ENCODE assay signal across 23 cellular contexts in the genomic region with DNA sequence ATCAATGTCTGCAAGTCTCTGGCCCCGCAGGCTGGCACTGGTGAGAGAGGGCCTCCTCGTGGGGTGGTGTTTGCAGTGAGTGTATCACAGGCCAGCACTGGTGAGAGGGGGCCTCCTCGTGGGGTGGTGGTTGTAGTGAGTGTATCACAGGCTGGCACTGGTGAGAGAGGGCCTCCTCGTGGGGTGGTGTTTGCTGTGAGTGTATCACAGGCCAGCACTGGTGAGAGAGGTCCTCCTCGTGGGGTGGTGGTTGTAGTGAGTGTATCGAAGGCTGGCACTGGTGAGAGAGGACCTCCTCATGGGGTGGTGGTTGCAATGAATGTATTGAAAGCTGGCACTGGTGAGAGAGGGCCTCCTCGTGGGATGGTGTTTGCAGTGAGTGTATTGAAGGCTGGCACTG. TPM values are rescaled to one million over a fixed set of nuclear protein-coding genes. Genes with fewer than 3 reads are reported as not detected.
DNase-seq lines count a peak whose midpoint lies in the region; ATAC-seq and TF ChIP-seq lines count a peak whose summit lies in the region.
"Had no signal": no experiment of that assay in that cellular context is flagged by ENCODE, and none has a peak within 500 bp of the region (broad histone marks: within the 10 kb centered on the region; RNA-seq: fewer than 3 reads in every experiment).

No MANE protein-coding gene starts in this region.

- peaks cover 44% of the 10 kb centered on the region for H3K4me1 Mint-ChIP-seq in activated CD4-positive, alpha-beta T cell treated with anti-CD3 and anti-CD28 coated beads, Interleukin-2, amount 10 ng/mL, durations not matched to agents 7 days and 5 days
- H3K4me1 Mint-ChIP-seq in CD8-positive, alpha-beta memory T cell, result peaks cover 35 to 52% (median 36%) of the 10 kb centered on the region in 3 donors
- H3K4me1 Mint-ChIP-seq in activated T-helper 2 cell treated with anti-CD3 and anti-CD28 coated beads, Interferon-gamma antibody, Interleukin-2, Interleukin-4, amounts not matched to agents 10 μg/mL and 5 μg/mL and 100 μg/mL, durations not matched to agents 14 hours and 24 hours and 36 hours (ENCODE audit: low read depth), result peaks cover 36% of the 10 kb centered on the region
- H3K4me1 Mint-ChIP-seq in natural killer cell treated with Interleukin-12 subunit alpha and Interleukin-12 subunit beta and Interleukin-15 and Interleukin-18, amount 100 ng/mL, for 72 hours (ENCODE audit: low read depth in 2 of 2), result peaks cover 26 to 51% of the 10 kb centered on the region in 2 donors
- H3K4me1 Mint-ChIP-seq: mesothelial cell of epicardium had no signal

- H3K27ac ChIP-seq in CD8-positive, alpha-beta memory T cell (ENCODE audit: low read depth, low read length), result no peak overlapping the region
- no peak overlapping the region for H3K27ac ChIP-seq in gastroesophageal sphincter
- H3K27ac ChIP-seq: breast epithelium, foreskin keratinocyte, neutrophil, vagina had no signal

- intact Hi-C loops in activated T-helper 2 cell treated with anti-CD3 and anti-CD28 coated beads, Interferon-gamma antibody, Interleukin-2, Interleukin-4, amounts not matched to agents 10 μg/mL and 5 μg/mL and 100 μg/mL, durations not matched to agents 14 hours and 24 hours and 36 hours (cut with micrococcal nuclease), result no loop called here

- no peak for TF ChIP-seq POLR2A in gastroesophageal sphincter (IDR thresholded peaks at IDR 0.05)

- no peak for DNase-seq in activated CD4-positive, alpha-beta T cell treated with anti-CD3 and anti-CD28 coated beads, Interleukin-2, amount 10 ng/mL, durations not matched to agents 7 days and 5 days
- DNase-seq in activated CD4-positive, alpha-beta T cell treated with anti-CD3 and anti-CD28 coated beads for 1 hour, result no peak
- DNase-seq in CD8-positive, alpha-beta memory T cell, result no peak
- DNase-seq in activated T-helper 2 cell treated with anti-CD3 and anti-CD28 coated beads, Interferon-gamma antibody, Interleukin-2, Interleukin-4, amounts not matched to agents 10 μg/mL and 5 μg/mL and 100 μg/mL, durations not matched to agents 14 hours and 24 hours and 36 hours (ENCODE audit: low spot score), result no peak
- DNase-seq in natural killer cell treated with Interleukin-12 subunit alpha and Interleukin-12 subunit beta and Interleukin-15 and Interleukin-18, amount 100 ng/mL, for 72 hours (ENCODE audit: low spot score), result no peak
- no peak for DNase-seq in HAP-1 (ENCODE audit: low spot score in 2 of 2)
- DNase-seq: C1 segment of cervical spinal cord, DMS153, foreskin keratinocyte, GF-D8, IMR-90, MG63, NCI-H146, NCI-H774, PC-3, SIG-M5 had no signal

- peak overlapping the region; percentile 74 for H3K27ac Mint-ChIP-seq in activated CD4-positive, alpha-beta T cell treated with anti-CD3 and anti-CD28 coated beads, Interleukin-2, amount 10 ng/mL, durations not matched to agents 7 days and 5 days
- H3K27ac Mint-ChIP-seq in CD8-positive, alpha-beta memory T cell, result peak overlapping the region in 5 of 8 donors; percentile 3 to 67 (median 13)
- no peak overlapping the region for H3K27ac Mint-ChIP-seq in activated T-helper 2 cell treated with anti-CD3 and anti-CD28 coated beads, Interferon-gamma antibody, Interleukin-2, Interleukin-4, amounts not matched to agents 10 μg/mL and 5 μg/mL and 100 μg/mL, durations not matched to agents 14 hours and 24 hours and 36 hours
- peak overlapping the region; percentile 47 to 68 for H3K27ac Mint-ChIP-seq in natural killer cell treated with Interleukin-12 subunit alpha and Interleukin-12 subunit beta and Interleukin-15 and Interleukin-18, amount 100 ng/mL, for 72 hours
- H3K27ac Mint-ChIP-seq: mesothelial cell of epicardium had no signal

- no peak overlapping the region for H3K4me3 ChIP-seq in CD8-positive, alpha-beta memory T cell (ENCODE audit: low read length)
- H3K4me3 ChIP-seq in gastroesophageal sphincter (no peak overlapping the region), HAP-1 (no peak overlapping the region)
- H3K4me3 ChIP-seq: breast epithelium, MG63, vagina had no signal

- WGBS in gastroesophageal sphincter (ENCODE audit: low coverage in 1 of 2), 2 donors, result 61% methylated on average over 3 of the region's 7 CpGs; no CpG with 5 or more reads in 1 of the 2 donors

- H3K36me3 Mint-ChIP-seq in activated CD4-positive, alpha-beta T cell treated with anti-CD3 and anti-CD28 coated beads, Interleukin-2, amount 10 ng/mL, durations not matched to agents 7 days and 5 days (ENCODE audit: low read depth), result peaks cover 86% of the 10 kb centered on the region
- peaks cover 6 to 92% (median 47%) of the 10 kb centered on the region in 3 donors for H3K36me3 Mint-ChIP-seq in CD8-positive, alpha-beta memory T cell
- H3K36me3 Mint-ChIP-seq in activated T-helper 2 cell treated with anti-CD3 and anti-CD28 coated beads, Interferon-gamma antibody, Interleukin-2, Interleukin-4, amounts not matched to agents 10 μg/mL and 5 μg/mL and 100 μg/mL, durations not matched to agents 14 hours and 24 hours and 36 hours (ENCODE audit: low read depth), result peaks cover 90% of the 10 kb centered on the region
- H3K36me3 Mint-ChIP-seq in natural killer cell treated with Interleukin-12 subunit alpha and Interleukin-12 subunit beta and Interleukin-15 and Interleukin-18, amount 100 ng/mL, for 72 hours, result peaks cover 51% of the 10 kb centered on the region

- in situ Hi-C loops in HAP-1 (cut with MboI; ENCODE audit: low sequenced_read_pairs), result no loop called here

- H3K9me3 Mint-ChIP-seq in activated CD4-positive, alpha-beta T cell treated with anti-CD3 and anti-CD28 coated beads, Interleukin-2, amount 10 ng/mL, durations not matched to agents 7 days and 5 days, result no peaks in the 10 kb centered on the region
- no peaks in the 10 kb centered on the region for H3K9me3 Mint-ChIP-seq in CD8-positive, alpha-beta memory T cell
- no peaks in the 10 kb centered on the region for H3K9me3 Mint-ChIP-seq in activated T-helper 2 cell treated with anti-CD3 and anti-CD28 coated beads, Interferon-gamma antibody, Interleukin-2, Interleukin-4, amounts not matched to agents 10 μg/mL and 5 μg/mL and 100 μg/mL, durations not matched to agents 14 hours and 24 hours and 36 hours
- no peaks in the 10 kb centered on the region for H3K9me3 Mint-ChIP-seq in natural killer cell treated with Interleukin-12 subunit alpha and Interleukin-12 subunit beta and Interleukin-15 and Interleukin-18, amount 100 ng/mL, for 72 hours
- H3K9me3 Mint-ChIP-seq: mesothelial cell of epicardium had no signal

- no peaks in the 10 kb centered on the region for H3K27me3 Mint-ChIP-seq in activated CD4-positive, alpha-beta T cell treated with anti-CD3 and anti-CD28 coated beads, Interleukin-2, amount 10 ng/mL, durations not matched to agents 7 days and 5 days
- no peaks in the 10 kb centered on the region for H3K27me3 Mint-ChIP-seq in CD8-positive, alpha-beta memory T cell
- H3K27me3 Mint-ChIP-seq in activated T-helper 2 cell treated with anti-CD3 and anti-CD28 coated beads, Interferon-gamma antibody, Interleukin-2, Interleukin-4, amounts not matched to agents 10 μg/mL and 5 μg/mL and 100 μg/mL, durations not matched to agents 14 hours and 24 hours and 36 hours (ENCODE audit: low read depth), result no peaks in the 10 kb centered on the region
- H3K27me3 Mint-ChIP-seq in natural killer cell treated with Interleukin-12 subunit alpha and Interleukin-12 subunit beta and Interleukin-15 and Interleukin-18, amount 100 ng/mL, for 72 hours, result no peaks in the 10 kb centered on the region

- no peaks in the 10 kb centered on the region for H3K9me3 ChIP-seq in CD8-positive, alpha-beta memory T cell (ENCODE audit: low read length)
- H3K9me3 ChIP-seq in gastroesophageal sphincter, result no peaks in the 10 kb centered on the region
- H3K9me3 ChIP-seq in HAP-1, result no peaks in the 10 kb centered on the region
- H3K9me3 ChIP-seq: breast epithelium, MG63, vagina had no signal

- H3K36me3 ChIP-seq in CD8-positive, alpha-beta memory T cell (ENCODE audit: insufficient read depth, low read length), result peaks cover 56% of the 10 kb centered on the region
- H3K36me3 ChIP-seq in gastroesophageal sphincter (peaks cover 0 to 97% of the 10 kb centered on the region in 2 donors), HAP-1 (replicated peaks) (peaks cover 56% of the 10 kb centered on the region)
- H3K36me3 ChIP-seq: breast epithelium had no signal

- CTCF ChIA-PET in activated CD4-positive, alpha-beta T cell treated with anti-CD3 and anti-CD28 coated beads, Interleukin-2, amount 10 ng/mL, durations not matched to agents 7 days and 5 days (lab: Charles Lee), result interaction anchor here (1.3 kb wide), 1 partner anchor 10 kb away, joined by 3 read pairs; no protein-coding TSS in a partner anchor
- CTCF ChIA-PET in CD8-positive, alpha-beta memory T cell (lab: Charles Lee), result no interaction called here

- POLR2A ChIA-PET in activated CD4-positive, alpha-beta T cell treated with anti-CD3 and anti-CD28 coated beads, Interleukin-2, amount 10 ng/mL, durations not matched to agents 7 days and 5 days (lab: Charles Lee), result no interaction called here
- POLR2A ChIA-PET in CD8-positive, alpha-beta memory T cell (lab: Charles Lee), result no interaction called here

- H3K27me3 ChIP-seq in CD8-positive, alpha-beta memory T cell (ENCODE audit: insufficient read depth, low read length, poor library complexity, severe bottlenecking), result no peaks in the 10 kb centered on the region
- H3K27me3 ChIP-seq in gastroesophageal sphincter (no peaks in the 10 kb centered on the region), HAP-1 (ENCODE audit: low read depth) (no peaks in the 10 kb centered on the region)
- H3K27me3 ChIP-seq: breast epithelium, foreskin keratinocyte, MG63, neutrophil, vagina had no signal

- peaks cover 20% of the 10 kb centered on the region for H3K4me1 ChIP-seq in CD8-positive, alpha-beta memory T cell (ENCODE audit: insufficient read depth, low read length)
- H3K4me1 ChIP-seq in gastroesophageal sphincter (no peaks in the 10 kb centered on the region), HAP-1 (no peaks in the 10 kb centered on the region)
- H3K4me1 ChIP-seq: breast epithelium, foreskin keratinocyte, vagina had no signal

- no peak for ATAC-seq in natural killer cell treated with Interleukin-12 subunit alpha and Interleukin-12 subunit beta and Interleukin-15 and Interleukin-18, amount 100 ng/mL, for 72 hours
- ATAC-seq in gastroesophageal sphincter (no peak), esophagus mucosa (no peak)
- ATAC-seq: foreskin keratinocyte, PC-3 had no signal

- TF ChIP-seq EP300 in gastroesophageal sphincter (IDR thresholded peaks at IDR 0.05), result no peak

- peak overlapping the region; percentile 26 for H3K4me3 Mint-ChIP-seq in activated CD4-positive, alpha-beta T cell treated with anti-CD3 and anti-CD28 coated beads, Interleukin-2, amount 10 ng/mL, durations not matched to agents 7 days and 5 days
- peak overlapping the region in 6 of 7 donors; percentile 42 to 83 (median 62) for H3K4me3 Mint-ChIP-seq in CD8-positive, alpha-beta memory T cell
- H3K4me3 Mint-ChIP-seq in activated T-helper 2 cell treated with anti-CD3 and anti-CD28 coated beads, Interferon-gamma antibody, Interleukin-2, Interleukin-4, amounts not matched to agents 10 μg/mL and 5 μg/mL and 100 μg/mL, durations not matched to agents 14 hours and 24 hours and 36 hours (ENCODE audit: low read depth), result peak overlapping the region; percentile 18
- H3K4me3 Mint-ChIP-seq in natural killer cell treated with Interleukin-12 subunit alpha and Interleukin-12 subunit beta and Interleukin-15 and Interleukin-18, amount 100 ng/mL, for 72 hours, result peak overlapping the region; percentile 55
- H3K4me3 Mint-ChIP-seq: mesothelial cell of epicardium had no signal

- TF ChIP-seq CTCF in gastroesophageal sphincter (IDR thresholded peaks at IDR 0.05), result no peak

RNA-seq across cellular contexts. Expression of a gene that starts 53.3 kb away (rescaled TPM):
- total RNA-seq in activated CD4-positive, alpha-beta T cell treated with anti-CD3 and anti-CD28 coated beads, Interleukin-2, amount 10 ng/mL, durations not matched to agents 7 days and 5 days, result under 1 TPM; 0.25 to 0.67 TPM
- total RNA-seq in CD8-positive, alpha-beta memory T cell, result under 1 TPM; 0.22 to 0.49 TPM
- polyA plus RNA-seq in CD8-positive, alpha-beta memory T cell, result 0.13 TPM
- 1.2 and 1.4 TPM in 2 replicates for total RNA-seq in activated T-helper 2 cell treated with anti-CD3 and anti-CD28 coated beads, Interferon-gamma antibody, Interleukin-2, Interleukin-4, amounts not matched to agents 10 μg/mL and 5 μg/mL and 100 μg/mL, durations not matched to agents 14 hours and 24 hours and 36 hours
- total RNA-seq in natural killer cell treated with Interleukin-12 subunit alpha and Interleukin-12 subunit beta and Interleukin-15 and Interleukin-18, amount 100 ng/mL, for 72 hours, result 10 to 100 TPM in 1 of 2 donors, 1 to 10 TPM in 1; 5.8 to 11.0 TPM
- total RNA-seq in gastroesophageal sphincter, result under 1 TPM in 3 of 4 donors, not detected in 1; 0.35 to 0.67 (median 0.58) TPM
- total RNA-seq in esophagus mucosa, result 0.44 TPM
- total RNA-seq: IMR-90, temporal lobe had no signal
